In genomic region chr4:83490876-83491450, GRCh38 we compare ENCODE assay signal across 8 cellular contexts. TPM values are rescaled to one million over a fixed set of nuclear protein-coding genes. Genes with fewer than 3 reads are reported as not detected.
DNase-seq lines count a peak whose midpoint lies in the region; ATAC-seq and TF ChIP-seq lines count a peak whose summit lies in the region.

No MANE protein-coding gene starts in this region.

- H3K27ac ChIP-seq in Karpas-422 (ENCODE audit: low read length), result no peak overlapping the region
- no peak overlapping the region for H3K27ac ChIP-seq in body of pancreas
- no peak overlapping the region for H3K27ac ChIP-seq in effector memory CD4-positive, alpha-beta T cell (ENCODE audit: insufficient read depth, low read length, poor library complexity, severe bottlenecking)

- peak; percentile 14 to 66 (median 50) for TF ChIP-seq CTCF in body of pancreas (IDR thresholded peaks at IDR 0.05)

- H3K9me2 ChIP-seq in Karpas-422 (replicated peaks; ENCODE audit: insufficient read depth, low read length), result no peaks in the 10 kb centered on the region

- intact Hi-C loops in body of pancreas (cut with DNase I), result no loop called here

- 3% methylated on average over 1 of the region's 1 CpG for WGBS in body of pancreas, 2 donors

- no peaks in the 10 kb centered on the region for H3K9me3 ChIP-seq in Karpas-422 (ENCODE audit: low read length)
- no peaks in the 10 kb centered on the region for H3K9me3 ChIP-seq in body of pancreas
- H3K9me3 ChIP-seq in effector memory CD4-positive, alpha-beta T cell (ENCODE audit: control insufficient read depth, low read length), result no peaks in the 10 kb centered on the region

- no peak overlapping the region for H2AFZ ChIP-seq in Karpas-422 (ENCODE audit: low read length)

- ATAC-seq in GM21447 (IDR thresholded peaks at IDR 0.05; ENCODE audit: unreplicated experiment), result peak; percentile 78
- ATAC-seq in body of pancreas, result no peak

- TF ChIP-seq POLR2A in body of pancreas (IDR thresholded peaks at IDR 0.05), result no peak

- no peak overlapping the region for H3K9ac ChIP-seq in Karpas-422 (ENCODE audit: low read length)

- H3K79me2 ChIP-seq in Karpas-422 (ENCODE audit: low read length), result no peaks in the 10 kb centered on the region

- H3K4me2 ChIP-seq in Karpas-422 (ENCODE audit: low read depth, low read length, poor library complexity, severe bottlenecking), result no peak overlapping the region

- DNase-seq in activated CD4-positive, CD25-positive, alpha-beta regulatory T cell treated with anti-CD3 and anti-CD28 coated beads, Interleukin-2, amount 50 U/mL, for 16 hours (ENCODE audit: low read depth, low spot score), result peak; percentile 6
- DNase-seq in activated CD4-positive, CD25-positive, alpha-beta regulatory T cell (lab: John Stamatoyannopoulos, UW), result no peak
- peak; percentile 61 for DNase-seq in Karpas-422
- DNase-seq in body of pancreas, result no peak
- peak; percentile 41 to 51 for DNase-seq in lung microvascular endothelial cell (ENCODE audit: low read depth in 2 of 2)
- no peak for DNase-seq in midbrain (lab: John Stamatoyannopoulos, UW)
- DNase-seq in effector memory CD4-positive, alpha-beta T cell, result no peak

- no peaks in the 10 kb centered on the region for H4K20me1 ChIP-seq in Karpas-422 (ENCODE audit: insufficient read depth, low read depth, low read length)

- no peaks in the 10 kb centered on the region for H3K27me3 ChIP-seq in Karpas-422 (ENCODE audit: low read length)
- H3K27me3 ChIP-seq in body of pancreas, result no peaks in the 10 kb centered on the region
- no peaks in the 10 kb centered on the region for H3K27me3 ChIP-seq in effector memory CD4-positive, alpha-beta T cell (replicated peaks; ENCODE audit: control insufficient read depth, insufficient read depth, low read length, poor library complexity, severe bottlenecking)

- H3K4me1 ChIP-seq in Karpas-422 (ENCODE audit: low read length) (no peaks in the 10 kb centered on the region), body of pancreas (no peaks in the 10 kb centered on the region)
- H3K4me1 ChIP-seq in effector memory CD4-positive, alpha-beta T cell (ENCODE audit: control insufficient read depth, insufficient read depth, low read length, poor library complexity, severe bottlenecking), result no peaks in the 10 kb centered on the region

- no peaks in the 10 kb centered on the region for H3K36me3 ChIP-seq in Karpas-422 (ENCODE audit: insufficient read depth, low read length)
- no peaks in the 10 kb centered on the region for H3K36me3 ChIP-seq in body of pancreas (replicated peaks in 1 of 2; ENCODE audit: insufficient read depth in 1 of 2, low read depth in 2 of 2)
- no peaks in the 10 kb centered on the region for H3K36me3 ChIP-seq in effector memory CD4-positive, alpha-beta T cell (ENCODE audit: control insufficient read depth, insufficient read depth, low read length)

- H3K4me3 ChIP-seq in Karpas-422 (ENCODE audit: low read length) (no peak overlapping the region), body of pancreas (no peak overlapping the region)
- no peak overlapping the region for H3K4me3 ChIP-seq in effector memory CD4-positive, alpha-beta T cell (ENCODE audit: insufficient read depth, low read depth, low read length, poor library complexity, severe bottlenecking)

RNA-seq across cellular contexts. Expression of gene ABRAXAS1, which starts 6.1 kb away (rescaled TPM):
- 8.1 and 18.9 TPM in 2 replicates for total RNA-seq in Karpas-422 (2014; rRNA removed; shearing (Covaris generic); ENCODE audit: low replicate concordance)
- 10 to 100 TPM in 1 of 2 donors, 1 to 10 TPM in 1; 5.9 to 17.1 TPM for total RNA-seq in body of pancreas
- 17.2 and 20.2 TPM in 2 replicates for total RNA-seq in lung microvascular endothelial cell

RNA-seq across cellular contexts. Expression of gene MRPS18C, which starts 35.1 kb away (rescaled TPM):
- total RNA-seq in Karpas-422 (2014; rRNA removed; shearing (Covaris generic); ENCODE audit: low replicate concordance), result 10.4 and 24.8 TPM in 2 replicates
- 10 to 100 TPM; 10.9 to 55.0 TPM for total RNA-seq in body of pancreas
- total RNA-seq in lung microvascular endothelial cell, result 15.7 and 19.6 TPM in 2 replicates

RNA-seq across cellular contexts. Expression of gene HELQ, which starts 35.3 kb away (rescaled TPM):
- 6.0 and 17.3 TPM in 2 replicates for total RNA-seq in Karpas-422 (2014; rRNA removed; shearing (Covaris generic); ENCODE audit: low replicate concordance)
- total RNA-seq in body of pancreas, result 10 to 100 TPM; 14.0 to 24.4 TPM
- total RNA-seq in lung microvascular endothelial cell, result 10.7 and 17.7 TPM in 2 replicates

RNA-seq across cellular contexts. Expression of gene GPAT3, which starts 44.9 kb away (rescaled TPM):
- total RNA-seq in Karpas-422 (2014; rRNA removed; shearing (Covaris generic); ENCODE audit: low replicate concordance), result not detected in 2 replicates
- total RNA-seq in body of pancreas (1 to 10 TPM; 1.8 to 4.3 TPM), lung microvascular endothelial cell (18.5 and 23.4 TPM in 2 replicates)

Comparison
In these comparisons a context has a peak if more than half of its experiments do, and no peak if none do; other contexts are left out.
1. DNase-seq: peak in activated CD4-positive, CD25-positive, alpha-beta regulatory T cell treated with anti-CD3 and anti-CD28 coated beads, Interleukin-2, amount 50 U/mL, for 16 hours (single experiment), Karpas-422 (single experiment) and lung microvascular endothelial cell (2 of 2); none in activated CD4-positive, CD25-positive, alpha-beta regulatory T cell (0 of 4), body of pancreas (0 of 4), midbrain (single experiment) and effector memory CD4-positive, alpha-beta T cell (0 of 3).